ENCODE assay signal across 20 cellular contexts in genomic region chr2:177678939-177679338, GRCh38.
DNase-seq lines count a peak whose midpoint lies in the region; ATAC-seq, FAIRE-seq and TF ChIP-seq lines count a peak whose summit lies in the region.
"Had no signal": no experiment of that assay in that cellular context is flagged by ENCODE, and none has a peak within 500 bp of the region (broad histone marks: within the 10 kb centered on the region; RNA-seq: fewer than 3 reads in every experiment).

No MANE protein-coding gene starts in this region.

- H3K4me1 Mint-ChIP-seq in activated naive CD8-positive, alpha-beta T cell treated with anti-CD3 and anti-CD28 coated beads, Interleukin-2, amount 50 U/mL, for 24 hours: no peaks in the 10 kb centered on the region
- H3K4me1 Mint-ChIP-seq: B cell; CD4-positive, CD25-positive, alpha-beta regulatory T cell had no signal

- no peak for TF ChIP-seq POLR2A in A549 (IDR thresholded peaks at IDR 0.05; ENCODE audit: low read length)

- no peak overlapping the region for H3K27ac Mint-ChIP-seq in activated naive CD8-positive, alpha-beta T cell treated with anti-CD3 and anti-CD28 coated beads, Interleukin-2, amount 50 U/mL, for 24 hours
- H3K27ac Mint-ChIP-seq: B cell; CD4-positive, CD25-positive, alpha-beta regulatory T cell; CD8-positive, alpha-beta T cell had no signal

- FAIRE-seq in A549 (lab: Jason Lieb, UNC) (peak; percentile 13), G401.6 (lab: Jason Lieb, UNC) (peak; percentile 92), small intestine (lab: Jason Lieb, UNC) (no peak)
- FAIRE-seq: GM12878, GM19239, H1 had no signal

- H3K4me3 Mint-ChIP-seq in activated naive CD8-positive, alpha-beta T cell treated with anti-CD3 and anti-CD28 coated beads, Interleukin-2, amount 50 U/mL, for 24 hours: no peak overlapping the region
- H3K4me3 Mint-ChIP-seq: B cell; CD4-positive, CD25-positive, alpha-beta regulatory T cell; CD8-positive, alpha-beta T cell had no signal

- no peak for TF ChIP-seq CTCF in A549 (IDR thresholded peaks at IDR 0.05)

- no peaks in the 10 kb centered on the region for H3K36me3 Mint-ChIP-seq in activated naive CD8-positive, alpha-beta T cell treated with anti-CD3 and anti-CD28 coated beads, Interleukin-2, amount 50 U/mL, for 24 hours (ENCODE audit: low read depth)
- H3K36me3 Mint-ChIP-seq: CD4-positive, CD25-positive, alpha-beta regulatory T cell; CD8-positive, alpha-beta T cell had no signal

- H3K27me3 ChIP-seq in small intestine (ENCODE audit: control insufficient read depth in 2 of 2, insufficient read depth in 2 of 2, low read length in 2 of 2): peaks cover 0 to 3% of the 10 kb centered on the region in 2 donors
- H3K27me3 ChIP-seq: BLaER1 had no signal

- no peak overlapping the region for H3K4me2 ChIP-seq in A549

- no peak for TF ChIP-seq RAD21 in A549 (conservative IDR thresholded peaks at IDR 0.05 in 1 of 2, IDR thresholded peaks at IDR 0.05 in 1 of 2)

- 58% methylated on average over 2 of the region's 2 CpGs for WGBS in A549 (ENCODE audit: missing lambda C conversion rate)
- 25 to 57% (median 37%) methylated on average over 2 of the region's 2 CpGs for WGBS in small intestine, 3 donors

- H3K4me3 ChIP-seq in A549 (no peak overlapping the region), small intestine (ENCODE audit: low read depth in 1 of 2, low read length in 2 of 2) (no peak overlapping the region)
- H3K4me3 ChIP-seq: BLaER1, GM12878 had no signal

- no peak for ATAC-seq in A549
- peak; percentile 87 for ATAC-seq in left colon
- ATAC-seq in GM19324 (IDR thresholded peaks at IDR 0.05; ENCODE audit: low FRiP score, unreplicated experiment): no peak
- ATAC-seq in activated naive CD8-positive, alpha-beta T cell treated with anti-CD3 and anti-CD28 coated beads, Interleukin-2, amount 50 U/mL, for 24 hours: no peak
- ATAC-seq: CD8-positive, alpha-beta T cell; GM12878 had no signal

- no peaks in the 10 kb centered on the region for H3K36me3 ChIP-seq in small intestine (ENCODE audit: control insufficient read depth in 2 of 2, insufficient read depth in 2 of 2, low read length in 2 of 2)
- H3K36me3 ChIP-seq: BLaER1 had no signal

- POLR2A ChIA-PET in A549 (lab: Yijun Ruan, JAX): no interaction called here

- intact Hi-C loops in left colon (cut with DNase I, micrococcal nuclease): no loop called here

- DNase-seq in A549 (ENCODE audit: low read depth in 1 of 2, low spot score in 1 of 2): no peak
- no peak for DNase-seq in left colon
- peak; percentile 16 for DNase-seq in small intestine
- DNase-seq in activated naive CD8-positive, alpha-beta T cell treated with anti-CD3 and anti-CD28 coated beads, Interleukin-2, amount 50 U/mL, for 24 hours: no peak
- DNase-seq: Caco-2; CD4-positive, CD25-positive, alpha-beta regulatory T cell; CD8-positive, alpha-beta T cell; DMS153; DND-41; GDM1; H7; HCEC 1CT had no signal

- no peaks in the 10 kb centered on the region for H3K9me3 ChIP-seq in A549
- H3K9me3 ChIP-seq in small intestine (ENCODE audit: control insufficient read depth, low read depth): no peaks in the 10 kb centered on the region
- H3K9me3 ChIP-seq: BLaER1, Caco-2 had no signal

- no peaks in the 10 kb centered on the region for H3K9me3 Mint-ChIP-seq in activated naive CD8-positive, alpha-beta T cell treated with anti-CD3 and anti-CD28 coated beads, Interleukin-2, amount 50 U/mL, for 24 hours
- H3K9me3 Mint-ChIP-seq: CD4-positive, CD25-positive, alpha-beta regulatory T cell; CD8-positive, alpha-beta T cell had no signal

- H3K27ac ChIP-seq in A549 (no peak overlapping the region), small intestine (ENCODE audit: low read depth in 1 of 2, low read length in 1 of 2) (no peak overlapping the region)
- H3K27ac ChIP-seq: BLaER1, C4-2B had no signal

- TF ChIP-seq EP300 in A549 (IDR thresholded peaks at IDR 0.05): no peak

- H3K4me1 ChIP-seq in A549 (no peaks in the 10 kb centered on the region), small intestine (ENCODE audit: control insufficient read depth in 2 of 2, insufficient read depth in 1 of 2, low read depth in 1 of 2, low read length in 1 of 2) (peaks cover 0 to 3% of the 10 kb centered on the region in 2 donors)
- H3K4me1 ChIP-seq: Caco-2 had no signal

- H3K27me3 Mint-ChIP-seq in activated naive CD8-positive, alpha-beta T cell treated with anti-CD3 and anti-CD28 coated beads, Interleukin-2, amount 50 U/mL, for 24 hours: no peaks in the 10 kb centered on the region
- H3K27me3 Mint-ChIP-seq: CD4-positive, CD25-positive, alpha-beta regulatory T cell had no signal

- CTCF ChIA-PET in A549 (lab: Yijun Ruan, JAX): interaction anchor here (0.9 to 1.4 kb wide), 4 partner anchors 9 to 45 kb away, joined by 3 to 4 read pairs (median 3); no protein-coding TSS in a partner anchor

TF ChIP-seq in A549, 52 proteins besides CTCF, POLR2A, EP300 and RAD21:
- TF ChIP-seq ATOH8 (CRISPR knock-in tag; IDR thresholded peaks at IDR 0.05; ENCODE audit: low read depth) (no peak), JUNB (IDR thresholded peaks at IDR 0.05) (no peak), CHD2 (IDR thresholded peaks at IDR 0.05; ENCODE audit: low read length, partially characterized antibody) (no peak), FOXS1 (CRISPR knock-in tag; IDR thresholded peaks at IDR 0.05) (no peak), KDM5A (IDR thresholded peaks at IDR 0.05) (no peak), TP53 (CRISPR knock-in tag; IDR thresholded peaks at IDR 0.05) (no peak), REST (IDR thresholded peaks at IDR 0.05) (no peak), RARB (CRISPR knock-in tag; IDR thresholded peaks at IDR 0.05) (no peak), CBX8 (IDR thresholded peaks at IDR 0.05) (no peak), SMC3 (IDR thresholded peaks at IDR 0.05) (no peak), USF2 (IDR thresholded peaks at IDR 0.05) (no peak), HDAC2 (IDR thresholded peaks at IDR 0.05) (no peak), MAFK (IDR thresholded peaks at IDR 0.05; ENCODE audit: partially characterized antibody) (no peak), SREBF2 (IDR thresholded peaks at IDR 0.05) (no peak), ESRRA (IDR thresholded peaks at IDR 0.05; ENCODE audit: borderline replicate concordance, low read length) (no peak), FOSB (CRISPR knock-in tag; IDR thresholded peaks at IDR 0.05) (no peak), MYC (IDR thresholded peaks at IDR 0.05; ENCODE audit: borderline replicate concordance, low read length) (no peak), TFCP2L1 (CRISPR knock-in tag; IDR thresholded peaks at IDR 0.05) (no peak), ZFP36 (IDR thresholded peaks at IDR 0.05; ENCODE audit: borderline replicate concordance, partially characterized antibody) (no peak), NR3C1 (IDR thresholded peaks at IDR 0.05) (no peak)
